21 cellular contexts compared by ENCODE assay signal in genomic region chr10:131195116-131195515, GRCh38.
"Had no signal": no experiment of that assay in that cellular context is flagged by ENCODE, and none has a peak within 500 bp of the region (broad histone marks: within the 10 kb centered on the region; RNA-seq: fewer than 3 reads in every experiment).

No MANE protein-coding gene starts in this region.

- ATAC-seq: activated naive CD4-positive, alpha-beta T cell treated with anti-CD3 and anti-CD28 coated beads, Interleukin-2, amount 50 U/mL, for 72 hours; activated T-cell treated with anti-CD3 and anti-CD28 coated beads, Interleukin-2, amount 50 U/mL, for 72 hours; effector memory CD8-positive, alpha-beta T cell; left lung; natural killer cell; psoas muscle; stimulated activated naive CD8-positive, alpha-beta T cell treated with anti-CD3 and anti-CD28 coated beads, Interleukin-15, Interleukin-2, amounts not matched to agents 100 U/mL and 50 U/mL, for 24 hours had no signal

- H3K36me3 ChIP-seq: brain microvascular endothelial cell, left lung, ovary, right atrium auricular region, thyroid gland had no signal

- DNase-seq: activated CD4-positive, alpha-beta T cell treated with anti-CD3 and anti-CD28 coated beads, Interleukin-2, amount 50 U/mL, for 1 hour; activated gamma-delta T cell treated with Interleukin-2 at 50 U/mL for 16 hours; activated T-cell treated with anti-CD3 and anti-CD28 coated beads, Interleukin-2, amount 50 U/mL, for 72 hours; aorta; brain microvascular endothelial cell; central memory CD4-positive, alpha-beta T cell; effector memory CD8-positive, alpha-beta T cell; glutamatergic neuron; immature natural killer cell; left lung; natural killer cell; psoas muscle; stimulated activated CD4-positive, alpha-beta T cell treated with anti-CD3 and anti-CD28 coated beads, Interleukin-4, amount 100 ng/mL, for 4 hours; stimulated activated naive CD8-positive, alpha-beta T cell treated with anti-CD3 and anti-CD28 coated beads, Interleukin-15, Interleukin-2, amounts not matched to agents 100 U/mL and 50 U/mL, for 24 hours; substantia nigra; T-helper 1 cell; thyroid gland had no signal

- H3K27ac ChIP-seq: brain microvascular endothelial cell, hepatocyte, left lung, ovary, psoas muscle, right atrium auricular region, thyroid gland had no signal

- H3K27me3 ChIP-seq: brain microvascular endothelial cell, hepatocyte, ovary, right atrium auricular region, thyroid gland had no signal

- H3K4me3 ChIP-seq: hepatocyte, left lung, ovary, psoas muscle, right atrium auricular region, thyroid gland had no signal

- H3K4me1 ChIP-seq: left lung, psoas muscle, right atrium auricular region had no signal

- H3K9me3 ChIP-seq: ovary, thyroid gland had no signal
